4 cellular contexts compared by ENCODE assay signal in the genomic region with DNA sequence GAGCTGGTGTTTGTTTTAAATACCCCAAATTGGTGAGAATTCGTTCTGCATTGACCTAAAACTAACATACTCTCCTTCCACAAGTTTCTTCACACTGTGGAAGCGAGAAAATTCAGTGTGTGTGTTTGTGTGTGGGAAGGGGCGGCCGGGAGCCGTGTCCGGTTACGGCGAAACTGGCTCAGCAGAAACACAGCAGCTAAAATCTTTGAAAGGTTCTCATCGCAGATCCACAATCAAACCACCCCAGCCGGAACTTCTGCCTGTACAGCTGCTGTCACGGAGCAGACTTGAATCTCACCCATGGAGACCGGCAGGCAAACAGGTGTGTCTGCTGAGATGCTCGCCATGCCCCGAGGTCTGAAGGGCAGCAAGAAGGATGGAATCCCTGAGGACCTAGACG. TPM values are rescaled to one million over a fixed set of nuclear protein-coding genes. Genes with fewer than 3 reads are reported as not detected.
"Had no signal": no experiment of that assay in that cellular context is flagged by ENCODE, and none has a peak within 500 bp of the region (broad histone marks: within the 10 kb centered on the region; RNA-seq: fewer than 3 reads in every experiment).

Gene TAF11L4 (plus strand): TSS at position 301 of the 400 bp plus-strand sequence.

RNA-seq across cellular contexts. Expression of gene TAF11L4, which starts in this region (rescaled TPM):
- total RNA-seq: LHCN-M2, M059J, MCF 10A, NCI-H460 had no signal
